Comparison of ENCODE assay signal across 26 cellular contexts in the genomic region with DNA sequence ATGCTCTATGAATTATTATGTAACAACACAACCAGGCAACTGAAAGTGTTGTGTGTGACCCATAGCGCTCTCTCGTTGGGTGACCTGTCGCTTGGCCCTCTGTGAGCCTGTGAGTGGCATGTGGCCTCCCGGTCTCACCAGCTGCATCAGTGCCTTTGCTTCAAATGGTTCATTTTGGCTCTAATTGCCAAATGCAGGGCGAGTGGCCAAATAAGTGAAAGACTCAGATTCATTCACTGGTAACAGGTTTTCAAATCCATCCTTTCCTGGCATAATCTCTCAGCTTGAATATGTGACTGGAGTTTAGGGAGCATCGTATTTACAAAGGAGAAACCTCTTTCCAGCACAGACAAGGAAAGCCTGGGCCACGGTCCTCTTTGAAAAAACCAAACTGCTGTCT.
"Had no signal": no experiment of that assay in that cellular context is flagged by ENCODE, and none has a peak within 500 bp of the region (broad histone marks: within the 10 kb centered on the region; RNA-seq: fewer than 3 reads in every experiment).

No MANE protein-coding gene starts in this region.

- H3K4me1 ChIP-seq: body of pancreas, pancreas, psoas muscle, right atrium auricular region, spleen, testis, uterus had no signal

- H3K9me3 Mint-ChIP-seq: activated B cell treated with CpG ODN at 0.5 μM for 24 hours; activated CD8-positive, alpha-beta T cell treated with anti-CD3 and anti-CD28 coated beads for 36 hours; activated naive CD4-positive, alpha-beta T cell treated with anti-CD3 and anti-CD28 coated beads, Interleukin-2, amount 50 U/mL, for 24 hours; activated T-cell treated with anti-CD3 and anti-CD28 coated beads, Interleukin-2, amount 50 U/mL, for 4 hours; activated T-helper 17 cell treated with anti-CD3 and anti-CD28 coated beads, Interleukin-2, amount 50 U/mL, for 72 hours; mesothelial cell of epicardium had no signal

- ATAC-seq: activated CD8-positive, alpha-beta T cell treated with anti-CD3 and anti-CD28 coated beads for 36 hours; activated T-cell treated with anti-CD3 and anti-CD28 coated beads, Interleukin-2, amount 50 U/mL, for 4 hours; activated T-helper 17 cell treated with anti-CD3 and anti-CD28 coated beads, Interleukin-2, amount 50 U/mL, for 72 hours; body of pancreas; left cardiac atrium; left ventricle myocardium superior; naive thymus-derived CD4-positive, alpha-beta T cell; pancreas; psoas muscle; T-cell had no signal

- H3K27me3 Mint-ChIP-seq: activated B cell treated with CpG ODN at 0.5 μM for 24 hours; activated CD8-positive, alpha-beta T cell treated with anti-CD3 and anti-CD28 coated beads for 36 hours; activated naive CD4-positive, alpha-beta T cell treated with anti-CD3 and anti-CD28 coated beads, Interleukin-2, amount 50 U/mL, for 24 hours; activated T-helper 17 cell treated with anti-CD3 and anti-CD28 coated beads, Interleukin-2, amount 50 U/mL, for 72 hours had no signal

- DNase-seq: activated B cell treated with CpG ODN at 0.5 μM for 24 hours; activated CD4-positive, alpha-beta T cell treated with anti-CD3 and anti-CD28 coated beads, Interleukin-2, amount 50 U/mL, for 1 hour; activated CD8-positive, alpha-beta T cell treated with anti-CD3 and anti-CD28 coated beads for 36 hours; activated gamma-delta T cell treated with Interleukin-2 at 50 U/mL for 16 hours; activated T-cell treated with anti-CD3 and anti-CD28 coated beads, Interleukin-2, amount 50 U/mL, for 4 hours; body of pancreas; dermis blood vessel endothelial cell; effector CD8-positive, alpha-beta T cell; glutamatergic neuron; left cardiac atrium; left ventricle myocardium superior; naive thymus-derived CD4-positive, alpha-beta T cell; pancreas; psoas muscle; spleen; stimulated activated naive CD4-positive, alpha-beta T cell; T-cell; testis; trophoblast cell; uterus had no signal

- H3K4me3 ChIP-seq: body of pancreas, cardiac muscle cell, hepatocyte, pancreas, psoas muscle, right atrium auricular region, spleen, testis, uterus had no signal

- H3K4me3 Mint-ChIP-seq: activated B cell treated with CpG ODN at 0.5 μM for 24 hours; activated CD8-positive, alpha-beta T cell treated with anti-CD3 and anti-CD28 coated beads for 36 hours; activated naive CD4-positive, alpha-beta T cell treated with anti-CD3 and anti-CD28 coated beads, Interleukin-2, amount 50 U/mL, for 24 hours; activated T-cell treated with anti-CD3 and anti-CD28 coated beads, Interleukin-2, amount 50 U/mL, for 4 hours; activated T-helper 17 cell treated with anti-CD3 and anti-CD28 coated beads, Interleukin-2, amount 50 U/mL, for 72 hours; mesothelial cell of epicardium; naive thymus-derived CD4-positive, alpha-beta T cell; T-cell had no signal

- H3K27me3 ChIP-seq: body of pancreas, cardiac muscle cell, hepatocyte, pancreas, right atrium auricular region, spleen, testis, uterus had no signal

- H3K9me3 ChIP-seq: body of pancreas, pancreas, psoas muscle, right atrium auricular region, testis, uterus had no signal

- H3K4me1 Mint-ChIP-seq: activated B cell treated with CpG ODN at 0.5 μM for 24 hours; activated naive CD4-positive, alpha-beta T cell treated with anti-CD3 and anti-CD28 coated beads, Interleukin-2, amount 50 U/mL, for 24 hours; activated T-helper 17 cell treated with anti-CD3 and anti-CD28 coated beads, Interleukin-2, amount 50 U/mL, for 72 hours; mesothelial cell of epicardium; naive thymus-derived CD4-positive, alpha-beta T cell; T-cell had no signal

- H3K36me3 Mint-ChIP-seq: activated naive CD4-positive, alpha-beta T cell treated with anti-CD3 and anti-CD28 coated beads, Interleukin-2, amount 50 U/mL, for 24 hours; mesothelial cell of epicardium; naive thymus-derived CD4-positive, alpha-beta T cell; T-cell had no signal

- H3K27ac Mint-ChIP-seq: activated B cell treated with CpG ODN at 0.5 μM for 24 hours; activated CD8-positive, alpha-beta T cell treated with anti-CD3 and anti-CD28 coated beads for 36 hours; activated naive CD4-positive, alpha-beta T cell treated with anti-CD3 and anti-CD28 coated beads, Interleukin-2, amount 50 U/mL, for 24 hours; activated T-helper 17 cell treated with anti-CD3 and anti-CD28 coated beads, Interleukin-2, amount 50 U/mL, for 72 hours; mesothelial cell of epicardium; naive thymus-derived CD4-positive, alpha-beta T cell; T-cell had no signal

- H3K27ac ChIP-seq: body of pancreas, cardiac muscle cell, hepatocyte, pancreas, psoas muscle, right atrium auricular region, spleen, testis, uterus had no signal

- H3K36me3 ChIP-seq: cardiac muscle cell, pancreas, right atrium auricular region, spleen, uterus had no signal
